In the genomic region with DNA sequence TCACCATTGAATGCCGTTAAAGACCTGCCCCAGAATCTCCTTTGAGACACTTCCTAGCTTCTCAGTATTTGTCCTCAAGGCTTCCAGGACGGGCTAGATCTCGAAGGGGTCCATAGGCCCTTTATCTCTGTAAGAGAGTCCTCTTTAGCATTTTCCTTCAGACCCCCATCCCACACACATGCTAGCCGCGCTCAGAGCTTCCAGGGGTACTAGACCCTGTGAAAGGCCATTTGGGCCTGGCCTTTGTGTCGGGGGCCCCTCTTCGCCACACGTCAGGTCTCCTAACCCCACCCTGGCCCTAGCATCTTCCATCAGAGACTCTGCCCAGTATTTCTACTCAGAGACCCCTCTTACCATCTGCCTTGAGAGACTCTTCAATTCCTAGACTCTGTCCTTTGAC, we compare ENCODE assay signal across 1 cellular context.
TF ChIP-seq lines count a peak whose summit lies in the region.

No MANE protein-coding gene starts in this region.

TF ChIP-seq in HCT116, 20 proteins besides CTCF, POLR2A, EP300 and RAD21:
- TF ChIP-seq TCF7L2 (IDR thresholded peaks at IDR 0.05; ENCODE audit: borderline replicate concordance, extremely low read depth, insufficient read depth, insufficient read length) (no peak), ZNF274 (IDR thresholded peaks at IDR 0.05; ENCODE audit: low read depth, low read length) (no peak), SIN3A (IDR thresholded peaks at IDR 0.05; ENCODE audit: low read depth) (no peak), EZH2 (IDR thresholded peaks at IDR 0.05) (no peak), SRF (IDR thresholded peaks at IDR 0.05; ENCODE audit: low read depth) (no peak), EGR1 (IDR thresholded peaks at IDR 0.05; ENCODE audit: low read depth) (no peak), EZH2phosphoT487 (IDR thresholded peaks at IDR 0.05; ENCODE audit: borderline replicate concordance) (no peak), JUND (IDR thresholded peaks at IDR 0.05) (no peak), CBX3 (IDR thresholded peaks at IDR 0.05; ENCODE audit: low read depth) (no peak)
- TF ChIP-seq, protein P1, sequence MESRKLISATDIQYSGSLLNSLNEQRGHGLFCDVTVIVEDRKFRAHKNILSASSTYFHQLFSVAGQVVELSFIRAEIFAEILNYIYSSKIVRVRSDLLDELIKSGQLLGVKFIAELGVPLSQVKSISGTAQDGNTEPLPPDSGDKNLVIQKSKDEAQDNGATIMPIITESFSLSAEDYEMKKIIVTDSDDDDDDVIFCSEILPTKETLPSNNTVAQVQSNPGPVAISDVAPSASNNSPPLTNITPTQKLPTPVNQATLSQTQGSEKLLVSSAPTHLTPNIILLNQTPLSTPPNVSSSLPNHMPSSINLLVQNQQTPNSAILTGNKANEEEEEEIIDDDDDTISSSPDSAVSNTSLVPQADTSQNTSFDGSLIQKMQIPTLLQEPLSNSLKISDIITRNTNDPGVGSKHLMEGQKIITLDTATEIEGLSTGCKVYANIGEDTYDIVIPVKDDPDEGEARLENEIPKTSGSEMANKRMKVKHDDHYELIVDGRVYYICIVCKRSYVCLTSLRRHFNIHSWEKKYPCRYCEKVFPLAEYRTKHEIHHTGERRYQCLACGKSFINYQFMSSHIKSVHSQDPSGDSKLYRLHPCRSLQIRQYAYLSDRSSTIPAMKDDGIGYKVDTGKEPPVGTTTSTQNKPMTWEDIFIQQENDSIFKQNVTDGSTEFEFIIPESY (IDR thresholded peaks at IDR 0.05; ENCODE audit: extremely low read depth, insufficient replicate concordance, low read length): no peak
- TF ChIP-seq, protein P2, sequence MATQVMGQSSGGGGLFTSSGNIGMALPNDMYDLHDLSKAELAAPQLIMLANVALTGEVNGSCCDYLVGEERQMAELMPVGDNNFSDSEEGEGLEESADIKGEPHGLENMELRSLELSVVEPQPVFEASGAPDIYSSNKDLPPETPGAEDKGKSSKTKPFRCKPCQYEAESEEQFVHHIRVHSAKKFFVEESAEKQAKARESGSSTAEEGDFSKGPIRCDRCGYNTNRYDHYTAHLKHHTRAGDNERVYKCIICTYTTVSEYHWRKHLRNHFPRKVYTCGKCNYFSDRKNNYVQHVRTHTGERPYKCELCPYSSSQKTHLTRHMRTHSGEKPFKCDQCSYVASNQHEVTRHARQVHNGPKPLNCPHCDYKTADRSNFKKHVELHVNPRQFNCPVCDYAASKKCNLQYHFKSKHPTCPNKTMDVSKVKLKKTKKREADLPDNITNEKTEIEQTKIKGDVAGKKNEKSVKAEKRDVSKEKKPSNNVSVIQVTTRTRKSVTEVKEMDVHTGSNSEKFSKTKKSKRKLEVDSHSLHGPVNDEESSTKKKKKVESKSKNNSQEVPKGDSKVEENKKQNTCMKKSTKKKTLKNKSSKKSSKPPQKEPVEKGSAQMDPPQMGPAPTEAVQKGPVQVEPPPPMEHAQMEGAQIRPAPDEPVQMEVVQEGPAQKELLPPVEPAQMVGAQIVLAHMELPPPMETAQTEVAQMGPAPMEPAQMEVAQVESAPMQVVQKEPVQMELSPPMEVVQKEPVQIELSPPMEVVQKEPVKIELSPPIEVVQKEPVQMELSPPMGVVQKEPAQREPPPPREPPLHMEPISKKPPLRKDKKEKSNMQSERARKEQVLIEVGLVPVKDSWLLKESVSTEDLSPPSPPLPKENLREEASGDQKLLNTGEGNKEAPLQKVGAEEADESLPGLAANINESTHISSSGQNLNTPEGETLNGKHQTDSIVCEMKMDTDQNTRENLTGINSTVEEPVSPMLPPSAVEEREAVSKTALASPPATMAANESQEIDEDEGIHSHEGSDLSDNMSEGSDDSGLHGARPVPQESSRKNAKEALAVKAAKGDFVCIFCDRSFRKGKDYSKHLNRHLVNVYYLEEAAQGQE (IDR thresholded peaks at IDR 0.05; ENCODE audit: low read depth): no peak
- TF ChIP-seq, protein P3, sequence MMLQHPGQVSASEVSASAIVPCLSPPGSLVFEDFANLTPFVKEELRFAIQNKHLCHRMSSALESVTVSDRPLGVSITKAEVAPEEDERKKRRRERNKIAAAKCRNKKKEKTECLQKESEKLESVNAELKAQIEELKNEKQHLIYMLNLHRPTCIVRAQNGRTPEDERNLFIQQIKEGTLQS (IDR thresholded peaks at IDR 0.05): no peak
- TF ChIP-seq, protein P4, sequence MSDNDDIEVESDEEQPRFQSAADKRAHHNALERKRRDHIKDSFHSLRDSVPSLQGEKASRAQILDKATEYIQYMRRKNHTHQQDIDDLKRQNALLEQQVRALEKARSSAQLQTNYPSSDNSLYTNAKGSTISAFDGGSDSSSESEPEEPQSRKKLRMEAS (IDR thresholded peaks at IDR 0.05): no peak
